8 cellular contexts compared by ENCODE assay signal in the genomic region with DNA sequence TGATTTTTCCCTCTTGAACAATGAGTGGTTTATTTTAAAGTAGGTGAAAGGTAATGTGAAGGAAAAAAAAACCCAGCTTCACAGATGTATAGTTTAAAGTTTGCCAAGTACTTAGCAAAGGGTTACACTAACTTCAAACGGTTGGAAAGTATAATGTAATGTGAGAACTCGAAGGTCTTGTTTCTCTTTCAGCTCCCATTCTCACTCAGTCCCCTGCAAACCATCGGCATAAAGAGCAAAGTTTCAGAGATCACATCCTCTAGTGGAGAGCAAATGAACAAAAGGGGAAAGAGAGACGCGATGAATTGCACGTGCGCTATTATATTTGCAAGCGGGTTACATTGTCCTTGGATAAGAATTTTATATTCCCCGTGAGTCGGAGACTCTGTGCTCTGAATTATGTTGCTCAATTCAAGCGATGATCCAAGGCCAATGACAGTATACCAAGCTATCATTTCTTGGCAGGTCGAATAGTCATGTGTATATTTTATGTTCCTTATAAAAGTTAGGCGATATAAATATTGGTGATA. TPM values are rescaled to one million over a fixed set of nuclear protein-coding genes. Genes with fewer than 3 reads are reported as not detected.
DNase-seq lines count a peak whose midpoint lies in the region; ATAC-seq and TF ChIP-seq lines count a peak whose summit lies in the region.

No MANE protein-coding gene starts in this region.

- H3K27me3 ChIP-seq in breast epithelium, result no peaks in the 10 kb centered on the region
- H3K27me3 ChIP-seq in naive thymus-derived CD4-positive, alpha-beta T cell (ENCODE audit: control insufficient read depth in 2 of 2, insufficient read depth in 2 of 2, low read length in 2 of 2), result no peaks in the 10 kb centered on the region

- no peak for TF ChIP-seq CTCF in breast epithelium (IDR thresholded peaks at IDR 0.05)

- peak overlapping the region in 1 of 9 donors; percentile 19 for H3K27ac Mint-ChIP-seq in naive thymus-derived CD4-positive, alpha-beta T cell

- H3K4me1 ChIP-seq in ES-I3 (ENCODE audit: insufficient read depth, low read length) (peaks cover 11% of the 10 kb centered on the region), breast epithelium (no peaks in the 10 kb centered on the region)
- H3K4me1 ChIP-seq in naive thymus-derived CD4-positive, alpha-beta T cell (ENCODE audit: control insufficient read depth in 2 of 2, insufficient read depth in 2 of 2, low read length in 2 of 2), result no peaks in the 10 kb centered on the region

- H3K36me3 Mint-ChIP-seq in naive thymus-derived CD4-positive, alpha-beta T cell, result peaks cover 0 to 3% (median 0%) of the 10 kb centered on the region in 5 donors

- peak overlapping the region in 1 of 2 donors; percentile 36 for H3K27ac ChIP-seq in breast epithelium
- no peak overlapping the region for H3K27ac ChIP-seq in naive thymus-derived CD4-positive, alpha-beta T cell (ENCODE audit: low read depth, low read length)

- ATAC-seq in GM21423 (IDR thresholded peaks at IDR 0.05; ENCODE audit: unreplicated experiment), result peak; percentile 96
- peak; percentile 98 for ATAC-seq in HG03565 (IDR thresholded peaks at IDR 0.05; ENCODE audit: unreplicated experiment)
- ATAC-seq in naive thymus-derived CD4-positive, alpha-beta T cell, result peak; percentile 29

- no peak for DNase-seq in breast epithelium (ENCODE audit: low spot score in 2 of 2)
- DNase-seq in naive thymus-derived CD4-positive, alpha-beta T cell, result no peak
- no peak for DNase-seq in mesenteric fat pad (ENCODE audit: low spot score)
- DNase-seq in stimulated activated CD4-positive, alpha-beta T cell treated with anti-CD3 and anti-CD28 coated beads, Interleukin-4, amount 100 ng/mL, for 4 hours, result no peak
- DNase-seq in NCI-H2227 (lab: John Stamatoyannopoulos, UW; ENCODE audit: unreplicated experiment), result no peak

- H3K36me3 ChIP-seq in ES-I3 (ENCODE audit: insufficient read depth, low read length) (no peaks in the 10 kb centered on the region), breast epithelium (no peaks in the 10 kb centered on the region)
- no peaks in the 10 kb centered on the region for H3K36me3 ChIP-seq in naive thymus-derived CD4-positive, alpha-beta T cell (ENCODE audit: control insufficient read depth in 2 of 3, insufficient read depth in 3 of 3, low read length in 3 of 3)

- H3K9me3 ChIP-seq in ES-I3 (ENCODE audit: control insufficient read depth, insufficient read depth, low read length) (no peaks in the 10 kb centered on the region), breast epithelium (no peaks in the 10 kb centered on the region)
- H3K9me3 ChIP-seq in naive thymus-derived CD4-positive, alpha-beta T cell (ENCODE audit: control insufficient read depth in 2 of 3, low read length in 3 of 3), result no peaks in the 10 kb centered on the region

- peak overlapping the region in 2 of 3 donors; percentile 30 to 47 for H3K4me3 ChIP-seq in breast epithelium
- H3K4me3 ChIP-seq in naive thymus-derived CD4-positive, alpha-beta T cell (ENCODE audit: low read length), result no peak overlapping the region

- peak overlapping the region; percentile 13; the same call in 1 of the 2 replicates for H3K9ac ChIP-seq in ES-I3 (ENCODE audit: low read depth, low read length)

- peaks cover 0 to 2% (median 0%) of the 10 kb centered on the region in 11 donors for H3K9me3 Mint-ChIP-seq in naive thymus-derived CD4-positive, alpha-beta T cell

- peaks cover 0 to 7% (median 6%) of the 10 kb centered on the region in 7 donors for H3K4me1 Mint-ChIP-seq in naive thymus-derived CD4-positive, alpha-beta T cell

- peak overlapping the region in 6 of 10 donors; percentile 24 to 59 (median 38) for H3K4me3 Mint-ChIP-seq in naive thymus-derived CD4-positive, alpha-beta T cell

- POLR2A ChIA-PET in naive thymus-derived CD4-positive, alpha-beta T cell (lab: Charles Lee), result interaction anchor here (1.2 kb wide), 1 partner anchor 14 kb away, joined by 3 read pairs; no protein-coding TSS in a partner anchor

- no peak for TF ChIP-seq POLR2A in breast epithelium (IDR thresholded peaks at IDR 0.05)

- CTCF ChIA-PET in naive thymus-derived CD4-positive, alpha-beta T cell (lab: Charles Lee), result interaction anchor here (0.8 to 1.1 kb wide), 2 partner anchors 9 to 11 kb away, joined by 3 to 5 read pairs; no protein-coding TSS in a partner anchor

- intact Hi-C loops in breast epithelium (cut with DNase I; ENCODE audit: low total_unique reads), result no loop called here
- intact Hi-C loops in naive thymus-derived CD4-positive, alpha-beta T cell (cut with micrococcal nuclease), result loop anchor here in 1 of 2 donors (1.0 kb wide), 1 partner anchor 11 kb away; no protein-coding TSS in a partner anchor

- H3K27me3 Mint-ChIP-seq in naive thymus-derived CD4-positive, alpha-beta T cell, result peaks cover 5 to 16% (median 10%) of the 10 kb centered on the region in 5 donors

RNA-seq across cellular contexts. Expression of gene BIRC3, which starts 37.6 kb away (rescaled TPM):
- 10 to 100 TPM in 2 of 3 donors, 1 to 10 TPM in 1; 2.6 to 30.0 (median 10.8) TPM for total RNA-seq in breast epithelium
- 100 to 1,000 TPM in 3 of 5 experiments, 10 to 100 TPM in 2; 62.3 to 160 (median 128) TPM for total RNA-seq in naive thymus-derived CD4-positive, alpha-beta T cell
- 10 to 100 TPM; 18.8 to 47.7 TPM for polyA plus RNA-seq in naive thymus-derived CD4-positive, alpha-beta T cell
- total RNA-seq in mesenteric fat pad, result 5.3 TPM

Comparison
In these comparisons a context has a peak if more than half of its experiments do, and no peak if none do; other contexts are left out.
1. ATAC-seq: peak in every context shown above with its lines; median percentile 98 in HG03565; 96 in GM21423; 29 in naive thymus-derived CD4-positive, alpha-beta T cell.